In genomic region chr21:34887729-34888568, GRCh38 we compare ENCODE assay signal across 8 cellular contexts.
DNase-seq lines count a peak whose midpoint lies in the region; ATAC-seq and TF ChIP-seq lines count a peak whose summit lies in the region.

No MANE protein-coding gene starts in this region.

- H3K36me3 ChIP-seq in NT2/D1 (ENCODE audit: insufficient read depth, insufficient read length, low read length) (peaks cover 5% of the 10 kb centered on the region), muscle layer of colon (ENCODE audit: insufficient read depth, low read length) (no peaks in the 10 kb centered on the region)

- H3K4me1 ChIP-seq in NT2/D1 (ENCODE audit: insufficient read depth, insufficient read length) (no peaks in the 10 kb centered on the region), muscle layer of colon (ENCODE audit: insufficient read depth, low read length) (peaks cover 29% of the 10 kb centered on the region)

- TF ChIP-seq CTCF in GM12865 (IDR thresholded peaks at IDR 0.05; ENCODE audit: insufficient read depth, low read depth, low read length, missing control alignments): no peak

- H3K27me3 ChIP-seq in NT2/D1 (ENCODE audit: insufficient read depth, insufficient read length) (peaks cover 73% of the 10 kb centered on the region), muscle layer of colon (ENCODE audit: control insufficient read depth in 1 of 2, insufficient read depth in 2 of 2, low read length in 2 of 2) (peaks cover 31 to 60% of the 10 kb centered on the region in 2 donors)

- ATAC-seq in HG03060 (IDR thresholded peaks at IDR 0.05; ENCODE audit: low read depth, unreplicated experiment): peak; percentile 51

- DNase-seq in GM12865 (ENCODE audit: low read depth) (peak; percentile 86), NT2/D1 (ENCODE audit: low read depth, low spot score) (no peak), epithelial cell of prostate (ENCODE audit: low read depth, low spot score) (peak; percentile 92), middle frontal gyrus (ENCODE audit: extremely low spot score, low spot score) (no peak)
- DNase-seq in activated CD8-positive, alpha-beta memory T cell treated with anti-CD3 and anti-CD28 coated beads, Interleukin-2, amount 50 U/mL, for 4 hours: peak; percentile 90
- DNase-seq in stimulated activated CD8-positive, alpha-beta memory T cell treated with anti-CD3 and anti-CD28 coated beads, Interleukin-4, amount 100 ng/mL, for 4 hours (ENCODE audit: low read depth in 2 of 2, low spot score in 1 of 2): peak; percentile 73 to 89

- H3K9ac ChIP-seq in NT2/D1 (ENCODE audit: insufficient read length, low read depth): peak overlapping the region; percentile 87
- peak overlapping the region; percentile 49 for H3K9ac ChIP-seq in muscle layer of colon (ENCODE audit: low read length)

- H3K9me3 ChIP-seq in NT2/D1 (ENCODE audit: insufficient read depth, low read length) (no peaks in the 10 kb centered on the region), muscle layer of colon (ENCODE audit: low read length) (peaks cover 5% of the 10 kb centered on the region)

- H3K4me3 ChIP-seq in GM12865 (ENCODE audit: low read depth, low read length) (peak overlapping the region; percentile 89), NT2/D1 (ENCODE audit: insufficient read length, low read depth) (peak overlapping the region; percentile 83), muscle layer of colon (ENCODE audit: low read depth in 1 of 2, low read length in 2 of 2) (peak overlapping the region; percentile 55 to 73)

- H3K27ac ChIP-seq in epithelial cell of prostate (peak overlapping the region; percentile 97), muscle layer of colon (ENCODE audit: low read depth, low read length) (peak overlapping the region; percentile 75)

Comparison
In these comparisons a context has a peak if more than half of its experiments do, and no peak if none do; other contexts are left out.
1. DNase-seq: peak in GM12865 (single experiment), activated CD8-positive, alpha-beta memory T cell treated with anti-CD3 and anti-CD28 coated beads, Interleukin-2, amount 50 U/mL, for 4 hours (single experiment), epithelial cell of prostate (single experiment) and stimulated activated CD8-positive, alpha-beta memory T cell treated with anti-CD3 and anti-CD28 coated beads, Interleukin-4, amount 100 ng/mL, for 4 hours (2 of 2); none in NT2/D1 (single experiment) and middle frontal gyrus (single experiment).
2. Peak in every context shown above with its lines, with median percentiles within 50 percentile points of each other: H3K4me3 ChIP-seq.